ENCODE assay signal across 1 cellular context in the genomic region with DNA sequence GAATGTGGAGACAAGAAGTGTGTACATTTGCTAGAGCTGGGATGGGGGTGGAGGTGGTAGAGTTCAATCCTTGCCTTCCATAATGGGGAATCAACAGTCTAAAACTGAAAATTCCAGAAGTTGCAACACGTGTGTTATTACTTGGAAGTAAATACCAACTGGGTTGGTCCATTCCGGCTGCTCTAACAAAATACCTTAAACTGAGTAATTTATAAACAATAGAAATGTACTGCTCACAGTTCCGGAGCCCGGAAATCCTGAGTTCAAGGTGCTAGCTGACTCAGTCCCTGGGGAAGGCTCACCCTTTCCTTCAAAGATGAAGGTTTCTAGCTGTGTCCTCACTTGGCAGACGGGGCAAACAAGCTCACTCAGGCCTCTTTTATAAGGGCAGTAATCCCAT.
TF ChIP-seq lines count a peak whose summit lies in the region.

No MANE protein-coding gene starts in this region.

TF ChIP-seq in HepG2, 621 proteins besides CTCF, POLR2A, EP300 and RAD21 (continued from another document):
- TF ChIP-seq BRF2 (CRISPR knock-in tag; IDR thresholded peaks at IDR 0.05) (no peak), ZNF660 (CRISPR knock-in tag; IDR thresholded peaks at IDR 0.05; ENCODE audit: borderline replicate concordance, low read depth) (no peak), SOX13 (IDR thresholded peaks at IDR 0.05) (no peak), SOX13 (CRISPR knock-in tag; conservative IDR thresholded peaks at IDR 0.05 in 1 of 2, IDR thresholded peaks at IDR 0.05 in 1 of 2) (peak in 1 of 2 experiments; percentile 19; a peak in 1 of 4 replicates), ZNF292 (CRISPR knock-in tag; IDR thresholded peaks at IDR 0.05; ENCODE audit: borderline replicate concordance, low read depth) (no peak), ETV5 (CRISPR knock-in tag; IDR thresholded peaks at IDR 0.05; ENCODE audit: borderline replicate concordance) (peak; percentile 85; the same call in 1 of the 2 replicates), RBM39 (IDR thresholded peaks at IDR 0.05; ENCODE audit: low read depth, low read length, poor library complexity, severe bottlenecking) (no peak), PAWR (CRISPR knock-in tag; IDR thresholded peaks at IDR 0.05; ENCODE audit: borderline replicate concordance) (no peak), FOSL2 (CRISPR knock-in tag; IDR thresholded peaks at IDR 0.05) (peak; percentile 76), RARA (CRISPR knock-in tag; IDR thresholded peaks at IDR 0.05) (peak; percentile 49), FOXP1 (IDR thresholded peaks at IDR 0.05) (no peak), FOXP1 (CRISPR knock-in tag; IDR thresholded peaks at IDR 0.05) (0 out of 2 replicates have a peak, but pooled peaks have one; percentile 20), SOX5 (CRISPR knock-in tag; IDR thresholded peaks at IDR 0.05; ENCODE audit: borderline replicate concordance) (0 out of 2 replicates have a peak, but pooled peaks have one; percentile 16), RNF219 (CRISPR knock-in tag; IDR thresholded peaks at IDR 0.05) (no peak), BRD4 (CRISPR knock-in tag; IDR thresholded peaks at IDR 0.05) (no peak), NFIB (CRISPR knock-in tag; IDR thresholded peaks at IDR 0.05; ENCODE audit: borderline replicate concordance) (no peak)
- TF ChIP-seq, protein P1, sequence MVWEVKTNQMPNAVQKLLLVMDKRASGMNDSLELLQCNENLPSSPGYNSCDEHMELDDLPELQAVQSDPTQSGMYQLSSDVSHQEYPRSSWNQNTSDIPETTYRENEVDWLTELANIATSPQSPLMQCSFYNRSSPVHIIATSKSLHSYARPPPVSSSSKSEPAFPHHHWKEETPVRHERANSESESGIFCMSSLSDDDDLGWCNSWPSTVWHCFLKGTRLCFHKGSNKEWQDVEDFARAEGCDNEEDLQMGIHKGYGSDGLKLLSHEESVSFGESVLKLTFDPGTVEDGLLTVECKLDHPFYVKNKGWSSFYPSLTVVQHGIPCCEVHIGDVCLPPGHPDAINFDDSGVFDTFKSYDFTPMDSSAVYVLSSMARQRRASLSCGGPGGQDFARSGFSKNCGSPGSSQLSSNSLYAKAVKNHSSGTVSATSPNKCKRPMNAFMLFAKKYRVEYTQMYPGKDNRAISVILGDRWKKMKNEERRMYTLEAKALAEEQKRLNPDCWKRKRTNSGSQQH (CRISPR knock-in tag; IDR thresholded peaks at IDR 0.05; ENCODE audit: low read depth), result no peak
- TF ChIP-seq, protein P2, sequence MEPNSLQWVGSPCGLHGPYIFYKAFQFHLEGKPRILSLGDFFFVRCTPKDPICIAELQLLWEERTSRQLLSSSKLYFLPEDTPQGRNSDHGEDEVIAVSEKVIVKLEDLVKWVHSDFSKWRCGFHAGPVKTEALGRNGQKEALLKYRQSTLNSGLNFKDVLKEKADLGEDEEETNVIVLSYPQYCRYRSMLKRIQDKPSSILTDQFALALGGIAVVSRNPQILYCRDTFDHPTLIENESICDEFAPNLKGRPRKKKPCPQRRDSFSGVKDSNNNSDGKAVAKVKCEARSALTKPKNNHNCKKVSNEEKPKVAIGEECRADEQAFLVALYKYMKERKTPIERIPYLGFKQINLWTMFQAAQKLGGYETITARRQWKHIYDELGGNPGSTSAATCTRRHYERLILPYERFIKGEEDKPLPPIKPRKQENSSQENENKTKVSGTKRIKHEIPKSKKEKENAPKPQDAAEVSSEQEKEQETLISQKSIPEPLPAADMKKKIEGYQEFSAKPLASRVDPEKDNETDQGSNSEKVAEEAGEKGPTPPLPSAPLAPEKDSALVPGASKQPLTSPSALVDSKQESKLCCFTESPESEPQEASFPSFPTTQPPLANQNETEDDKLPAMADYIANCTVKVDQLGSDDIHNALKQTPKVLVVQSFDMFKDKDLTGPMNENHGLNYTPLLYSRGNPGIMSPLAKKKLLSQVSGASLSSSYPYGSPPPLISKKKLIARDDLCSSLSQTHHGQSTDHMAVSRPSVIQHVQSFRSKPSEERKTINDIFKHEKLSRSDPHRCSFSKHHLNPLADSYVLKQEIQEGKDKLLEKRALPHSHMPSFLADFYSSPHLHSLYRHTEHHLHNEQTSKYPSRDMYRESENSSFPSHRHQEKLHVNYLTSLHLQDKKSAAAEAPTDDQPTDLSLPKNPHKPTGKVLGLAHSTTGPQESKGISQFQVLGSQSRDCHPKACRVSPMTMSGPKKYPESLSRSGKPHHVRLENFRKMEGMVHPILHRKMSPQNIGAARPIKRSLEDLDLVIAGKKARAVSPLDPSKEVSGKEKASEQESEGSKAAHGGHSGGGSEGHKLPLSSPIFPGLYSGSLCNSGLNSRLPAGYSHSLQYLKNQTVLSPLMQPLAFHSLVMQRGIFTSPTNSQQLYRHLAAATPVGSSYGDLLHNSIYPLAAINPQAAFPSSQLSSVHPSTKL (CRISPR knock-in tag; IDR thresholded peaks at IDR 0.05), result 0 out of 2 replicates have a peak, but pooled peaks have one; percentile 25
